In the genomic region with DNA sequence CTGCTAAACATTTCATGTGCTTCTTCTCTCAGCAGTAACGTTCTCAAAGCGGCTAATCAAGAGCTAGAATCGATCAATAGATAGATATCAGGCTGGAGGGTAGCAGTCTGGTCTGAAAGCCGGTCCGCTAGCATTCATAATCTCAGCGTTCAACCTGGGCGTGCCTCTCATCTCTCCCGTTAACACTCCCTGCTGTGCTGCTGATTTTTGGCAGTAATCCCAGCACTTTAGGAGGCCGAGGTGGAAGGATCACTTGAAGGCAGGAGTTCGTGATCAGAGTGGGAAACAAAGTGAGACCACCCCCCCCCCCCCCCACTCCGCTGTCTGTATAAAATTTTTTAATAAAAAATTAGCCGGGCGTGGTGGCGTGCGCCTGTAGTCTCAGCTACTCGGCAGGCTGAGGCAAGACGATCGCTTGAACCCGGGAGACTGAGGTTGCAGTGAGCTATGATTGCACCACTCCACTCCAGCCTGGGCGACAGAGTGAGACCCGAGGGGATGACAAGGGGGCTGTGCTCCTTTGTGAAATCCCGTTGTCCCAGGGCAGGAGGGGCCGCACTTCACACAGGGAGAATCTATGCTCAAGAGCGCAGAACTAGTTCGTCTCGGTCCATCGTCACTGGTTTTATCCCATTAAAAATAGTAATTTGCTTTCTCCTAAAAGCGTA, we compare ENCODE assay signal across 8 cellular contexts. TPM values are rescaled to one million over a fixed set of nuclear protein-coding genes. Genes with fewer than 3 reads are reported as not detected.
DNase-seq lines count a peak whose midpoint lies in the region; ATAC-seq, FAIRE-seq and TF ChIP-seq lines count a peak whose summit lies in the region.

No MANE protein-coding gene starts in this region.

- H3K27me3 ChIP-seq in Panc1 (ENCODE audit: control insufficient read depth, insufficient read depth, low read length) (no peaks in the 10 kb centered on the region), lung (ENCODE audit: control insufficient read depth, insufficient read depth) (no peaks in the 10 kb centered on the region)

- TF ChIP-seq CTCF in D721Med (IDR thresholded peaks at IDR 0.05; ENCODE audit: insufficient read depth, missing control alignments) (no peak), Panc1 (IDR thresholded peaks at IDR 0.05) (no peak), cardiac fibroblast (IDR thresholded peaks at IDR 0.05; ENCODE audit: low read depth, low read length) (no peak), lung (IDR thresholded peaks at IDR 0.05; ENCODE audit: control extremely low read depth, extremely low read depth) (no peak), type B pancreatic cell (conservative IDR thresholded peaks at IDR 0.05) (no peak)

- peaks cover 23% of the 10 kb centered on the region for H3K4me1 ChIP-seq in Panc1 (ENCODE audit: control insufficient read depth, insufficient read depth, low read length)
- peaks cover 0 to 3% of the 10 kb centered on the region in 2 donors for H3K4me1 ChIP-seq in lung (ENCODE audit: control insufficient read depth in 2 of 2, insufficient read depth in 2 of 2, low read length in 2 of 2)

- no peaks in the 10 kb centered on the region for H3K36me3 Mint-ChIP-seq in type B pancreatic cell

- intact Hi-C loops in Panc1 (cut with micrococcal nuclease; ENCODE audit: unreplicated experiment) = no loop called here

- H3K27ac ChIP-seq in Panc1 (ENCODE audit: low read length) (peak overlapping the region; percentile 96), lung (ENCODE audit: low read depth in 1 of 2, low read length in 1 of 2) (peak overlapping the region in 1 of 2 donors; percentile 59)

- no peak for DNase-seq in D721Med (ENCODE audit: insufficient read length, low spot score)
- DNase-seq in Panc1 (ENCODE audit: low read depth, low spot score) = no peak
- DNase-seq in cardiac fibroblast (ENCODE audit: low read depth in 2 of 2) = peak; percentile 51 to 52
- DNase-seq in lung (ENCODE audit: low spot score) = no peak
- DNase-seq in type B pancreatic cell (ENCODE audit: extremely low spot score, unreplicated experiment) = no peak
- no peak for DNase-seq in middle frontal gyrus (ENCODE audit: extremely low spot score, low spot score)

- CTCF ChIA-PET in Panc1 (lab: Charles Lee) = interaction anchor here (0.8 kb wide), 1 partner anchor 119 kb away, joined by 3 read pairs; no protein-coding TSS in a partner anchor

- H3K4me3 Mint-ChIP-seq in type B pancreatic cell = peak overlapping the region; percentile 98

- POLR2A ChIA-PET in Panc1 (lab: Charles Lee) = interaction anchor here (0.7 to 1.0 kb wide), 4 partner anchors 13 to 523 kb away, joined by 3 to 13 read pairs (median 8); a partner anchor contains a TSS

- peak overlapping the region; percentile 84 to 93 for H3K4me3 ChIP-seq in Panc1 (ENCODE audit: low read depth in 2 of 2, low read length in 2 of 2)
- H3K4me3 ChIP-seq in cardiac fibroblast (replicated peaks in 1 of 2; ENCODE audit: low read depth in 2 of 2, low read length in 2 of 2) = peak overlapping the region; percentile 68 to 73
- peak overlapping the region; percentile 34 for H3K4me3 ChIP-seq in lung

- peak; percentile 11 for FAIRE-seq in D721Med (lab: Jason Lieb, UNC)

- peaks cover 11% of the 10 kb centered on the region; the same call in 1 of the 2 replicates for H3K36me3 ChIP-seq in Panc1 (ENCODE audit: control insufficient read depth, insufficient read depth, low read length)
- H3K36me3 ChIP-seq in lung (ENCODE audit: control insufficient read depth in 2 of 2, insufficient read depth in 2 of 2, low read length in 2 of 2) = no peaks in the 10 kb centered on the region

- in situ Hi-C loops in Panc1 (cut with HindIII; ENCODE audit: low pct_unique_long_range_greater_than_20kb, low sequenced_read_pairs) = no loop called here

- no peaks in the 10 kb centered on the region for H3K27me3 Mint-ChIP-seq in type B pancreatic cell

- H3K9me3 ChIP-seq in Panc1 (ENCODE audit: control insufficient read depth, insufficient read depth, low read depth, low read length) (no peaks in the 10 kb centered on the region), lung (ENCODE audit: control insufficient read depth in 2 of 2, insufficient read depth in 1 of 2, low read length in 1 of 2) (no peaks in the 10 kb centered on the region)

- peak; percentile 32 for ATAC-seq in GM19438 (IDR thresholded peaks at IDR 0.05; ENCODE audit: low read depth, unreplicated experiment)
- ATAC-seq in HG03432 (IDR thresholded peaks at IDR 0.05; ENCODE audit: unreplicated experiment) = peak; percentile 21
- peak; percentile 74 for ATAC-seq in Panc1
- ATAC-seq in lung (ENCODE audit: insufficient read depth, low FRiP score) = peak; percentile 10

- H3K9me3 Mint-ChIP-seq in type B pancreatic cell = no peaks in the 10 kb centered on the region

- 1% methylated on average over 28 of the region's 28 CpGs for WGBS in lung, 2 donors

- H3K4me1 Mint-ChIP-seq in type B pancreatic cell (ENCODE audit: unreplicated experiment) = peaks cover 13% of the 10 kb centered on the region

- BruUV-seq in Panc1 (replicated peaks; lab: Mats Ljungman, UMichigan) = TSS peak; percentile 87

- peak overlapping the region; percentile 92 for H3K27ac Mint-ChIP-seq in type B pancreatic cell

RNA-seq across cellular contexts. Expression of a gene that starts 0.6 kb away (rescaled TPM):
- total RNA-seq in Panc1 (2021; ENCODE audit: unreplicated experiment) = 96.4 TPM
- polyA plus RNA-seq in Panc1 (2012; ENCODE audit: insufficient read length) = 29.0 TPM
- total RNA-seq in lung = 1 to 10 TPM; 1.7 to 3.5 TPM
- 1 to 10 TPM; 1.6 to 1.8 TPM for polyA plus RNA-seq in lung
- total RNA-seq in type B pancreatic cell (ENCODE audit: low replicate concordance) = 7.4 and 14.8 TPM in 2 replicates

RNA-seq across cellular contexts. Expression of a gene that starts 13.7 kb away (rescaled TPM):
- total RNA-seq in Panc1 (2021; ENCODE audit: unreplicated experiment) (376 TPM), lung (100 to 1,000 TPM; 111 to 194 TPM), type B pancreatic cell (ENCODE audit: low replicate concordance) (49.4 and 79.8 TPM in 2 replicates)
- polyA plus RNA-seq in Panc1 (2012; ENCODE audit: insufficient read length) = 187 TPM
- 10 to 100 TPM; 23.4 to 53.2 TPM for polyA plus RNA-seq in lung

Comparison
In these comparisons a context has a peak if more than half of its experiments do, and no peak if none do; other contexts are left out.
1. DNase-seq: peak in cardiac fibroblast (2 of 2); none in D721Med (single experiment), Panc1 (single experiment), lung (single experiment), type B pancreatic cell (single experiment) and middle frontal gyrus (single experiment).
2. ATAC-seq: peak in every context shown above with its lines; median percentile 74 in Panc1; 32 in GM19438; 21 in HG03432; 10 in lung.
3. H3K4me3 ChIP-seq: peak in every context shown above with its lines; median percentile 88 in Panc1; 70 in cardiac fibroblast; 34 in lung.